8 cellular contexts compared by ENCODE assay signal in genomic region chr19:36797786-36798108, GRCh38. TPM values are rescaled to one million over a fixed set of nuclear protein-coding genes. Genes with fewer than 3 reads are reported as not detected.
DNase-seq lines count a peak whose midpoint lies in the region; ATAC-seq and TF ChIP-seq lines count a peak whose summit lies in the region.

No MANE protein-coding gene starts in this region.

- no peaks in the 10 kb centered on the region for H3K27me3 Mint-ChIP-seq in central memory CD8-positive, alpha-beta T cell

- H3K4me3 ChIP-seq in heart right ventricle = peak overlapping the region; percentile 40 to 95 (median 74)
- peak overlapping the region; percentile 78 for H3K4me3 ChIP-seq in mononuclear cell (ENCODE audit: low read length)
- H3K4me3 ChIP-seq in aorta (ENCODE audit: low read length in 2 of 2) = peak overlapping the region; percentile 59 to 74

- peak overlapping the region; percentile 23 to 93 (median 80) for H3K27ac ChIP-seq in heart right ventricle
- H3K27ac ChIP-seq in aorta (ENCODE audit: low read depth in 1 of 2, low read length in 2 of 2) = peak overlapping the region in 1 of 2 donors; percentile 46

- H3K36me3 ChIP-seq in heart right ventricle (peaks cover 0 to 38% (median 21%) of the 10 kb centered on the region in 9 donors), aorta (ENCODE audit: control insufficient read depth in 1 of 2, insufficient read depth in 2 of 2, low read length in 1 of 2) (no peaks in the 10 kb centered on the region)

- no peak for ATAC-seq in heart right ventricle
- no peak for ATAC-seq in Right ventricle myocardium superior (ENCODE audit: poor library complexity)
- no peak for ATAC-seq in central memory CD8-positive, alpha-beta T cell (replicated peaks; ENCODE audit: extremely low read depth, poor library complexity, severe bottlenecking)
- no peak for ATAC-seq in aorta (ENCODE audit: low FRiP score)
- no peak for ATAC-seq in GM18511 (IDR thresholded peaks at IDR 0.05; ENCODE audit: unreplicated experiment)

- H3K36me3 Mint-ChIP-seq in central memory CD8-positive, alpha-beta T cell (ENCODE audit: insufficient read depth) = peaks cover 12% of the 10 kb centered on the region

- no peaks in the 10 kb centered on the region for H3K27me3 ChIP-seq in heart right ventricle
- no peaks in the 10 kb centered on the region for H3K27me3 ChIP-seq in mononuclear cell (ENCODE audit: insufficient read depth, low read length)
- H3K27me3 ChIP-seq in aorta (ENCODE audit: control insufficient read depth in 1 of 2, insufficient read depth in 2 of 2, low read length in 1 of 2) = no peaks in the 10 kb centered on the region

- H3K4me1 ChIP-seq in heart right ventricle (peaks cover 0 to 20% (median 12%) of the 10 kb centered on the region in 9 donors), mononuclear cell (ENCODE audit: insufficient read depth, low read length) (no peaks in the 10 kb centered on the region), aorta (ENCODE audit: control insufficient read depth in 1 of 2, insufficient read depth in 2 of 2, low read length in 2 of 2) (no peaks in the 10 kb centered on the region)

- WGBS in heart right ventricle, 2 donors = 1 to 2% methylated on average over 9 of the region's 9 CpGs
- WGBS in aorta, 2 donors = 0% methylated on average over 9 of the region's 9 CpGs

- intact Hi-C loops in heart right ventricle (cut with DNase I) (loop anchor here in 4 of 10 donors (1.0 to 5.0 kb wide), 3 partner anchors 25 to 120 kb away; partner anchors contain the start of genes ZNF850 (in 2 of the 4), ZNF568 (in 1 of the 4) and ZNF829 (in 1 of the 4)), Right ventricle myocardium superior (cut with DNase I) (no loop called here), aorta (cut with DNase I) (no loop called here)

- H3K9me3 Mint-ChIP-seq in central memory CD8-positive, alpha-beta T cell = no peaks in the 10 kb centered on the region

- peaks cover 0 to 88% (median 18%) of the 10 kb centered on the region in 11 donors for H3K9me3 ChIP-seq in heart right ventricle
- H3K9me3 ChIP-seq in mononuclear cell (ENCODE audit: low read depth, low read length) = peaks cover 25% of the 10 kb centered on the region
- peaks cover 3% of the 10 kb centered on the region for H3K9me3 ChIP-seq in aorta (ENCODE audit: control insufficient read depth, low read length)

- H3K27ac Mint-ChIP-seq in central memory CD8-positive, alpha-beta T cell (ENCODE audit: low read depth) = peak overlapping the region; percentile 100

- DNase-seq in heart right ventricle (no peak), Right ventricle myocardium superior (no peak), aorta (no peak), NCI-H748 (lab: John Stamatoyannopoulos, UW; ENCODE audit: unreplicated experiment) (no peak)
- no peak for DNase-seq in central memory CD8-positive, alpha-beta T cell (ENCODE audit: low spot score in 2 of 2)
- no peak for DNase-seq in effector CD4-positive, alpha-beta T cell

- peaks cover 6% of the 10 kb centered on the region for H3K4me1 Mint-ChIP-seq in central memory CD8-positive, alpha-beta T cell

- TF ChIP-seq CTCF in heart right ventricle (IDR thresholded peaks at IDR 0.05) = no peak

- H3K4me3 Mint-ChIP-seq in central memory CD8-positive, alpha-beta T cell = peak overlapping the region; percentile 96

RNA-seq across cellular contexts. Expression of gene ZNF850, which starts 25.1 kb away (rescaled TPM):
- total RNA-seq in heart right ventricle (1 to 10 TPM; 1.9 to 7.9 (median 4.7) TPM), Right ventricle myocardium superior (3.7 TPM), mononuclear cell (1.4 TPM), aorta (1 to 10 TPM; 3.6 to 4.2 TPM)
- polyA plus RNA-seq in heart right ventricle (under 1 TPM; 0.80 to 0.88 TPM), aorta (under 1 TPM; 0.13 to 0.59 TPM)

RNA-seq across cellular contexts. Expression of gene ZNF790, which starts 40.4 kb away (rescaled TPM):
- total RNA-seq in heart right ventricle (10 to 100 TPM in 3 of 10 donors, 1 to 10 TPM in 7; 4.5 to 11.8 (median 8.7) TPM), Right ventricle myocardium superior (9.8 TPM), mononuclear cell (1.8 TPM), aorta (10 to 100 TPM in 1 of 2 donors, 1 to 10 TPM in 1; 7.6 to 11.8 TPM)
- polyA plus RNA-seq in heart right ventricle (1 to 10 TPM; 2.3 to 3.2 TPM), aorta (1 to 10 TPM; 1.9 to 5.5 TPM)

RNA-seq across cellular contexts. Expression of gene ZNF345, which starts 52.9 kb away (rescaled TPM):
- total RNA-seq in heart right ventricle (1 to 10 TPM; 2.2 to 4.5 (median 3.0) TPM), Right ventricle myocardium superior (2.4 TPM), mononuclear cell (5.0 TPM), aorta (10 to 100 TPM in 1 of 2 donors, 1 to 10 TPM in 1; 6.8 to 10.7 TPM)
- polyA plus RNA-seq in heart right ventricle (1 to 10 TPM; 1.4 to 3.7 TPM), aorta (1 to 10 TPM; 4.0 to 7.8 TPM)
